ENCODE assay signal across 16 cellular contexts in genomic region chr12:128298091-128298490, GRCh38. TPM values are rescaled to one million over a fixed set of nuclear protein-coding genes. Genes with fewer than 3 reads are reported as not detected.
DNase-seq lines count a peak whose midpoint lies in the region; ATAC-seq and TF ChIP-seq lines count a peak whose summit lies in the region.
"Had no signal": no experiment of that assay in that cellular context is flagged by ENCODE, and none has a peak within 500 bp of the region (broad histone marks: within the 10 kb centered on the region; RNA-seq: fewer than 3 reads in every experiment).

No MANE protein-coding gene starts in this region.

- 28 to 33% methylated on average over 5 of the region's 5 CpGs for WGBS in tibial nerve, 2 donors
- WGBS in esophagus squamous epithelium, 2 donors, result 33 to 34% methylated on average over 5 of the region's 5 CpGs

- H3K27me3 ChIP-seq in H7 (ENCODE audit: control insufficient read depth, insufficient read depth, low read length) (peaks cover 65% of the 10 kb centered on the region), NT2/D1 (ENCODE audit: insufficient read depth, insufficient read length) (peaks cover 26% of the 10 kb centered on the region), iPS-20b (ENCODE audit: insufficient read depth, low read length) (peaks cover 62% of the 10 kb centered on the region), tibial nerve (no peaks in the 10 kb centered on the region), esophagus squamous epithelium (no peaks in the 10 kb centered on the region)
- H3K27me3 ChIP-seq: BE2C had no signal

- H3K9ac ChIP-seq in NT2/D1 (ENCODE audit: insufficient read length, low read depth) (no peak overlapping the region), iPS-20b (ENCODE audit: low read depth, low read length) (no peak overlapping the region)

- intact Hi-C loops in esophagus squamous epithelium (cut with DNase I), result no loop called here

- H3K4me1 Mint-ChIP-seq in activated naive CD4-positive, alpha-beta T cell treated with anti-CD3 and anti-CD28 coated beads, Interleukin-2, amount 10 ng/mL, durations not matched to agents 7 days and 5 days, result no peaks in the 10 kb centered on the region
- H3K4me1 Mint-ChIP-seq: CD8-positive, alpha-beta memory T cell; GM23338 had no signal

- H3K27ac Mint-ChIP-seq in activated naive CD4-positive, alpha-beta T cell treated with anti-CD3 and anti-CD28 coated beads, Interleukin-2, amount 10 ng/mL, durations not matched to agents 7 days and 5 days, result no peak overlapping the region
- H3K27ac Mint-ChIP-seq: GM23338 had no signal

- H3K27me3 Mint-ChIP-seq in activated naive CD4-positive, alpha-beta T cell treated with anti-CD3 and anti-CD28 coated beads, Interleukin-2, amount 10 ng/mL, durations not matched to agents 7 days and 5 days, result no peaks in the 10 kb centered on the region

- H3K4me3 ChIP-seq in H7 (ENCODE audit: insufficient read depth, low read depth, low read length), result no peak overlapping the region
- H3K4me3 ChIP-seq in NT2/D1 (ENCODE audit: insufficient read length, low read depth), result no peak overlapping the region
- peak overlapping the region; percentile 37 for H3K4me3 ChIP-seq in iPS-20b (ENCODE audit: low read length)
- H3K4me3 ChIP-seq in tibial nerve, result no peak overlapping the region
- no peak overlapping the region for H3K4me3 ChIP-seq in esophagus squamous epithelium
- H3K4me3 ChIP-seq: GM23338 had no signal

- TF ChIP-seq POLR2A in tibial nerve (IDR thresholded peaks at IDR 0.05) (no peak), esophagus squamous epithelium (IDR thresholded peaks at IDR 0.05) (no peak)

- no peaks in the 10 kb centered on the region for H3K36me3 ChIP-seq in H7 (replicated peaks; ENCODE audit: control insufficient read depth, insufficient read depth, low read length)
- H3K36me3 ChIP-seq in NT2/D1 (ENCODE audit: insufficient read depth, insufficient read length, low read length), result no peaks in the 10 kb centered on the region
- H3K36me3 ChIP-seq in iPS-20b (ENCODE audit: insufficient read depth, low read depth, low read length), result no peaks in the 10 kb centered on the region
- no peaks in the 10 kb centered on the region for H3K36me3 ChIP-seq in tibial nerve
- no peaks in the 10 kb centered on the region for H3K36me3 ChIP-seq in esophagus squamous epithelium
- H3K36me3 ChIP-seq: BE2C had no signal

- no peaks in the 10 kb centered on the region for H3K36me3 Mint-ChIP-seq in activated naive CD4-positive, alpha-beta T cell treated with anti-CD3 and anti-CD28 coated beads, Interleukin-2, amount 10 ng/mL, durations not matched to agents 7 days and 5 days
- H3K36me3 Mint-ChIP-seq: CD8-positive, alpha-beta memory T cell had no signal

- no peak for ATAC-seq in HG02763 (IDR thresholded peaks at IDR 0.05; ENCODE audit: unreplicated experiment)
- ATAC-seq: GM23338 had no signal

- TF ChIP-seq EP300 in tibial nerve (IDR thresholded peaks at IDR 0.05), result peak; percentile 15 to 41

- H3K4me3 Mint-ChIP-seq in activated naive CD4-positive, alpha-beta T cell treated with anti-CD3 and anti-CD28 coated beads, Interleukin-2, amount 10 ng/mL, durations not matched to agents 7 days and 5 days, result no peak overlapping the region
- H3K4me3 Mint-ChIP-seq: GM23338 had no signal

- no peak for TF ChIP-seq CTCF in tibial nerve (IDR thresholded peaks at IDR 0.05)
- TF ChIP-seq CTCF in esophagus squamous epithelium (IDR thresholded peaks at IDR 0.05), result no peak

- H3K4me1 ChIP-seq in NT2/D1 (ENCODE audit: insufficient read depth, insufficient read length), result peaks cover 3% of the 10 kb centered on the region
- H3K4me1 ChIP-seq in iPS-20b (ENCODE audit: insufficient read depth, low read length), result peaks cover 8% of the 10 kb centered on the region
- no peaks in the 10 kb centered on the region for H3K4me1 ChIP-seq in tibial nerve
- H3K4me1 ChIP-seq in esophagus squamous epithelium, result no peaks in the 10 kb centered on the region
- H3K4me1 ChIP-seq: BE2C, Caco-2 had no signal

- no peaks in the 10 kb centered on the region for H3K9me3 ChIP-seq in NT2/D1 (ENCODE audit: insufficient read depth, low read length)
- no peaks in the 10 kb centered on the region for H3K9me3 ChIP-seq in iPS-20b (ENCODE audit: insufficient read depth, low read depth, low read length)
- H3K9me3 ChIP-seq in tibial nerve, result peaks cover 0 to 9% (median 0%) of the 10 kb centered on the region in 4 donors
- no peaks in the 10 kb centered on the region for H3K9me3 ChIP-seq in esophagus squamous epithelium
- H3K9me3 ChIP-seq: BE2C, Caco-2 had no signal

- DNase-seq in H7 (peak; percentile 56), NT2/D1 (ENCODE audit: low read depth, low spot score) (peak; percentile 50), tibial nerve (ENCODE audit: low spot score in 2 of 2) (no peak), NCI-H146 (lab: John Stamatoyannopoulos, UW) (no peak), esophagus squamous epithelium (lab: John Stamatoyannopoulos, UW) (no peak)
- no peak for DNase-seq in activated naive CD4-positive, alpha-beta T cell treated with anti-CD3 and anti-CD28 coated beads, Interleukin-2, amount 10 ng/mL, durations not matched to agents 7 days and 5 days
- DNase-seq: BE2C; Caco-2; CD8-positive, alpha-beta memory T cell; DMS53; HCEC 1CT had no signal

- CTCF ChIA-PET in activated naive CD4-positive, alpha-beta T cell treated with anti-CD3 and anti-CD28 coated beads, Interleukin-2, amount 10 ng/mL, durations not matched to agents 7 days and 5 days (lab: Charles Lee), result no interaction called here

- no peak overlapping the region for H3K27ac ChIP-seq in iPS-20b (ENCODE audit: low read length)
- H3K27ac ChIP-seq in tibial nerve, result peak overlapping the region in 1 of 4 donors; percentile 16
- H3K27ac ChIP-seq in esophagus squamous epithelium, result no peak overlapping the region

- H3K9me3 Mint-ChIP-seq in activated naive CD4-positive, alpha-beta T cell treated with anti-CD3 and anti-CD28 coated beads, Interleukin-2, amount 10 ng/mL, durations not matched to agents 7 days and 5 days, result peaks cover 2% of the 10 kb centered on the region

RNA-seq across cellular contexts. Expression of gene TMEM132C, which starts 31.1 kb away (rescaled TPM):
- total RNA-seq in H7 (2014; rRNA removed; shearing (Covaris generic)), result 0.14 and 0.22 TPM in 2 replicates
- 10 to 100 TPM in 3 of 4 donors, 1 to 10 TPM in 1; 8.2 to 17.4 (median 12.4) TPM for total RNA-seq in tibial nerve
- total RNA-seq in esophagus squamous epithelium, result 1 to 10 TPM in 1 of 4 donors, under 1 TPM in 3; 0.13 to 7.6 (median 0.37) TPM
- total RNA-seq: Caco-2; CD8-positive, alpha-beta memory T cell; Daoy; G401; GM23338 had no signal

Comparison
In these comparisons a context has a peak if more than half of its experiments do, and no peak if none do; other contexts are left out.
1. DNase-seq: peak in H7 (single experiment) and NT2/D1 (single experiment); none in tibial nerve (0 of 2), activated naive CD4-positive, alpha-beta T cell treated with anti-CD3 and anti-CD28 coated beads, Interleukin-2, amount 10 ng/mL, durations not matched to agents 7 days and 5 days (single experiment), NCI-H146 (single experiment) and esophagus squamous epithelium (single experiment).